25 cellular contexts compared by ENCODE assay signal in the genomic region with DNA sequence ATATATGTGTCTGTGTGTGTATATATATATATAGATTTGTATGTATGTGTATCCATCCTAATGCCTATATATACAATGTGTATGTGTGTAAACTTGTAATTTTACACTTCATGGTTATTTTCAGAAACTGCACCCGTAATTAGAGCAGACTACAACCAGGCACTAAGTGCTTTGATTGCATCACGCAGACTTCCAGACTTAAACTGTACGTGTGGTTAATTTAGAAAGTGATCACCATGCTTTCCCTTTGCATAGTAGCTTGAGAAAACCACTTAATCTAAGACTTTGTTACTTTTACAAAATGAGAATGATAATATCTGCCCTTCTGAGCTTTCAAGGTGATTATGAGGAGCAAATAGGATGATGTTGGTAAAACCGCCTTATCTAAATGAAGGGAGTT. TPM values are rescaled to one million over a fixed set of nuclear protein-coding genes. Genes with fewer than 3 reads are reported as not detected.
A peak's percentile ranks its signal among the peaks of the same experiment; 100 is the strongest.
DNase-seq lines count a peak whose midpoint lies in the region; TF ChIP-seq lines count a peak whose summit lies in the region.
"Had no signal": no experiment of that assay in that cellular context is flagged by ENCODE, and none has a peak within 500 bp of the region (broad histone marks: within the 10 kb centered on the region; RNA-seq: fewer than 3 reads in every experiment).

No MANE protein-coding gene starts in this region.

- no peak for TF ChIP-seq CTCF in fibroblast of villous mesenchyme (IDR thresholded peaks at IDR 0.05; ENCODE audit: insufficient read depth, low read depth, low read length)
- TF ChIP-seq CTCF in GM13977 (IDR thresholded peaks at IDR 0.05; ENCODE audit: extremely low read depth, insufficient read depth, missing control alignments) = no peak

- H3K4me3 Mint-ChIP-seq in T-helper 2 cell treated with Interferon-gamma antibody and Interleukin-4, amounts not matched to agents 5 μg/mL and 100 μg/mL, for 36 hours = no peak overlapping the region
- H3K4me3 Mint-ChIP-seq: CD4-positive, alpha-beta T cell; H9 had no signal

- peaks cover 15% of the 10 kb centered on the region for H3K36me3 Mint-ChIP-seq in T-helper 2 cell treated with Interferon-gamma antibody and Interleukin-4, amounts not matched to agents 5 μg/mL and 100 μg/mL, for 36 hours (ENCODE audit: low read depth)

- H3K27ac Mint-ChIP-seq in T-helper 2 cell treated with Interferon-gamma antibody and Interleukin-4, amounts not matched to agents 5 μg/mL and 100 μg/mL, for 36 hours = peak overlapping the region; percentile 50
- H3K27ac Mint-ChIP-seq: CD4-positive, alpha-beta T cell had no signal

- in situ Hi-C loops in ACHN (cut with HindIII; ENCODE audit: low pct_ligation_motif_present, low pct_unique_long_range_greater_than_20kb, low sequenced_read_pairs) = no loop called here
- in situ Hi-C loops in GM13977 (cut with MboI; ENCODE audit: low pct_unique_long_range_greater_than_20kb, low sequenced_read_pairs, unreplicated experiment) = no loop called here

- no peak overlapping the region for H3K4me3 ChIP-seq in Jurkat, Clone E6-1 (ENCODE audit: low read length)
- no peak overlapping the region for H3K4me3 ChIP-seq in fibroblast of villous mesenchyme (ENCODE audit: low read depth, low read length)
- H3K4me3 ChIP-seq: BLaER1 treated with 17β-estradiol and CSF1 and Interleukin-3, amounts not matched to agents 10 nM and 100 nM; GM23248; MG63; Peyer's patch had no signal

- no peaks in the 10 kb centered on the region for H3K27me3 Mint-ChIP-seq in T-helper 2 cell treated with Interferon-gamma antibody and Interleukin-4, amounts not matched to agents 5 μg/mL and 100 μg/mL, for 36 hours (ENCODE audit: low read depth)
- H3K27me3 Mint-ChIP-seq: CD4-positive, alpha-beta T cell had no signal

- peaks cover 12% of the 10 kb centered on the region for H3K9me3 Mint-ChIP-seq in T-helper 2 cell treated with Interferon-gamma antibody and Interleukin-4, amounts not matched to agents 5 μg/mL and 100 μg/mL, for 36 hours

- peaks cover 34% of the 10 kb centered on the region for H3K4me1 Mint-ChIP-seq in T-helper 2 cell treated with Interferon-gamma antibody and Interleukin-4, amounts not matched to agents 5 μg/mL and 100 μg/mL, for 36 hours (ENCODE audit: low read depth)
- H3K4me1 Mint-ChIP-seq: H9 had no signal

- peak; percentile 20 for DNase-seq in NOMO-1 treated with DMSO at 0.1 percent for 48 hours (lab: John Stamatoyannopoulos, UW; ENCODE audit: unreplicated experiment)
- DNase-seq in NOMO-1 treated with dmso at 0.1 percent for 144 hours (lab: John Stamatoyannopoulos, UW; ENCODE audit: unreplicated experiment) = no peak
- DNase-seq in Jurkat, Clone E6-1 (ENCODE audit: low read depth, low spot score) = peak; percentile 16
- no peak for DNase-seq in T-helper 2 cell treated with Interferon-gamma antibody and Interleukin-4, amounts not matched to agents 5 μg/mL and 100 μg/mL, for 36 hours (ENCODE audit: low spot score)
- peak; percentile 13 for DNase-seq in fibroblast of villous mesenchyme (ENCODE audit: low read depth)
- DNase-seq in ACHN = no peak
- no peak for DNase-seq in GM13977 (ENCODE audit: low spot score)
- DNase-seq: AML-193; CD4-positive, alpha-beta T cell; GM23248; H9; KG1; MG63; NCI-H1105; NCI-H1436 treated with DMSO at 0.1 percent for 48 hours; NCI-H187 treated with DMSO at 0.1 percent for 48 hours; NCI-H446 treated with DMSO at 0.1 percent for 48 hours; NCI-H526; NCI-H82; NK-92 treated with Interleukin-12 subunit alpha and Interleukin-12 subunit beta, amount 100 ng/mL, for 24 hours; Peyer's patch; SIG-M5; SK-N-SH; SW 1271 had no signal

RNA-seq across cellular contexts. Expression of a gene that starts 50.1 kb away (rescaled TPM):
- polyA plus RNA-seq in Jurkat, Clone E6-1 (2012; ENCODE audit: insufficient read depth, insufficient read length) = 24.1 TPM
- total RNA-seq in fibroblast of villous mesenchyme = 8.7 and 13.0 TPM in 2 replicates

Comparison
In these comparisons a context has a peak if more than half of its experiments do, and no peak if none do; other contexts are left out.
1. DNase-seq: peak in NOMO-1 treated with DMSO at 0.1 percent for 48 hours (single experiment), Jurkat, Clone E6-1 (single experiment) and fibroblast of villous mesenchyme (single experiment); none in NOMO-1 treated with dmso at 0.1 percent for 144 hours (single experiment), T-helper 2 cell treated with Interferon-gamma antibody and Interleukin-4, amounts not matched to agents 5 μg/mL and 100 μg/mL, for 36 hours (single experiment), ACHN (single experiment) and GM13977 (single experiment).